Comparison of ENCODE assay signal across 8 cellular contexts in the genomic region with DNA sequence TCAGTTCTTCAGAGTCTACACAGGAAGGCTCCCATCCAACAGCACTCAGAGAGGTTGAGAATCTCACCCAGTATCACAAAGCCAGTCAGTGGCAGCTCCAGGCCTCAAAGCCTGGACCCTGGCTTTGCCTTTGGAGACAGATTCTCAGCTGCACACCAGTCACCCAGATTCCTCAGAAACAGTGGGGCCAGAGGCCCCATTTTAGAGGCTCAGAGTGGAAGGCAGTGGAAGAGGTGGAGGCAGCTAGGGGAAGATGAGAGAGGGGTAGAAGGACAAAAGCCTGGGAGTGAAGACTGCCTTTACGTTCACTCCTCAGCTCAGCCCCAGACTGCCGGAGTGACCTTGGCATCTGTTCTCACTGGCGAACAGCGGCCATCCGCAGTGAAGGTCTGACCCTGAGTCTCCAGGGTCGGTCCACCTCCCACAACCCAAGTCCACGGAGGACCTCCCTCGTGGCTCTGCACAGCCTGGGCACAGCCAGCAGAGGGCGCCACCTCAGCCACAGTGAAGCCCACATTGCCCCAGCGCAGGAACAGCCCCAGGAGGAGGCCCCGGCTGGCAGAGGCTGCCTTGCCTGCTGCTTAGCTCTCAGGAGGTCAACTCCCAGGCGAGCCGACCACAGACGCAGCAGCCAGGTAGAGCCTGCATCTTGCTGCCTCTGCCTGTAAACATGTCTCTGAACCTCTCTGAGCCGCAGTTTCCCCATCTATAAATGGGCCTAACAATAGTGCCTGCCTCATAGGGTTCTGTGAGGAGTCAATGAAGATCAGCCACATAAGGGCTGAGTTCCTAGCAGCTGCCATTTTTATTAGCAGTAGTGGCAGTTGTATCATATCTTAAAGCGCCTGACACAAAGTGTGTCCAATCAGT. TPM values are rescaled to one million over a fixed set of nuclear protein-coding genes. Genes with fewer than 3 reads are reported as not detected.
DNase-seq lines count a peak whose midpoint lies in the region; ATAC-seq and TF ChIP-seq lines count a peak whose summit lies in the region.

No MANE protein-coding gene starts in this region.

- CTCF ChIA-PET in SK-N-SH (lab: Yijun Ruan, JAX) = interaction anchor here (0.6 to 4.6 kb wide), 45 partner anchors 10 to 1807 kb away, joined by 3 to 44 read pairs (median 4); a partner anchor contains a TSS

- H3K27me3 ChIP-seq in SK-N-SH (ENCODE audit: insufficient read depth) = no peaks in the 10 kb centered on the region

- WGBS in SK-N-SH (ENCODE audit: low lambda C conversion rate) = 73% methylated on average over 10 of the region's 16 CpGs

- no peak for TF ChIP-seq EP300 in SK-N-SH (IDR thresholded peaks at IDR 0.05; ENCODE audit: borderline replicate concordance in 1 of 2, low read depth in 1 of 2, low read length in 1 of 2)

- H3F3A ChIP-seq in SK-N-SH (replicated peaks; ENCODE audit: insufficient read depth) = peaks cover 4% of the 10 kb centered on the region

- DNase-seq in D341Med (ENCODE audit: low spot score) = peak; percentile 83
- DNase-seq in SK-N-SH = peak; percentile 87
- peak; percentile 67 for DNase-seq in astrocyte of the hippocampus (ENCODE audit: low read depth, low spot score)
- DNase-seq in stimulated activated CD4-positive, alpha-beta T cell treated with anti-CD3 and anti-CD28 coated beads, Interleukin-4, amount 100 ng/mL, for 24 hours = peak; percentile 58
- DNase-seq in inferior parietal cortex (ENCODE audit: extremely low spot score) = no peak

- no peaks in the 10 kb centered on the region for H3K9me3 ChIP-seq in SK-N-SH
- no peaks in the 10 kb centered on the region for H3K9me3 ChIP-seq in iPS-18c (ENCODE audit: control insufficient read depth, insufficient read depth, low read length)

- H3K9ac ChIP-seq in SK-N-SH = no peak overlapping the region

- peak; percentile 56 for ATAC-seq in HG03520 (IDR thresholded peaks at IDR 0.05; ENCODE audit: unreplicated experiment)
- ATAC-seq in HG02938 (IDR thresholded peaks at IDR 0.05; ENCODE audit: unreplicated experiment) = no peak

- TF ChIP-seq CTCF in SK-N-SH (IDR thresholded peaks at IDR 0.05) = peak; percentile 82

- H2AFZ ChIP-seq in SK-N-SH (ENCODE audit: low read depth) = no peak overlapping the region

- H3K4me3 ChIP-seq in SK-N-SH (ENCODE audit: low read depth in 2 of 2, low read length in 1 of 2) (no peak overlapping the region; a peak in 1 of 4 replicates), iPS-18c (ENCODE audit: insufficient read depth, low read depth, low read length) (peak overlapping the region; percentile 28)

- no peaks in the 10 kb centered on the region for H3K79me2 ChIP-seq in SK-N-SH (ENCODE audit: insufficient read depth)

- POLR2A ChIA-PET in SK-N-SH (lab: Yijun Ruan, JAX) = no interaction called here

- H4K20me1 ChIP-seq in SK-N-SH (ENCODE audit: insufficient read depth) = no peaks in the 10 kb centered on the region

- no peak overlapping the region for H3K4me2 ChIP-seq in SK-N-SH

- H3K27ac ChIP-seq in SK-N-SH (ENCODE audit: low read depth in 2 of 2, low read length in 1 of 2) = no peak overlapping the region

- TF ChIP-seq RAD21 in SK-N-SH (IDR thresholded peaks at IDR 0.05; ENCODE audit: low read length) = peak; percentile 57

- no peaks in the 10 kb centered on the region for H3K36me3 ChIP-seq in SK-N-SH (replicated peaks in 1 of 2; ENCODE audit: control insufficient read depth in 1 of 2, insufficient read depth in 2 of 2, low read length in 1 of 2)

- no peaks in the 10 kb centered on the region for H3K9me2 ChIP-seq in SK-N-SH

- H3K4me1 ChIP-seq in SK-N-SH (ENCODE audit: control insufficient read depth in 1 of 2, insufficient read depth in 2 of 2, low read depth in 1 of 2, low read length in 1 of 2) = peaks cover 0 to 21% of the 10 kb centered on the region in 2 experiments; a peak in 1 of 4 replicates

TF ChIP-seq in SK-N-SH, 30 proteins besides CTCF, POLR2A, EP300 and RAD21:
- TF ChIP-seq, protein P1, sequence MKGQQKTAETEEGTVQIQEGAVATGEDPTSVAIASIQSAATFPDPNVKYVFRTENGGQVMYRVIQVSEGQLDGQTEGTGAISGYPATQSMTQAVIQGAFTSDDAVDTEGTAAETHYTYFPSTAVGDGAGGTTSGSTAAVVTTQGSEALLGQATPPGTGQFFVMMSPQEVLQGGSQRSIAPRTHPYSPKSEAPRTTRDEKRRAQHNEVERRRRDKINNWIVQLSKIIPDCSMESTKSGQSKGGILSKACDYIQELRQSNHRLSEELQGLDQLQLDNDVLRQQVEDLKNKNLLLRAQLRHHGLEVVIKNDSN (IDR thresholded peaks at IDR 0.05; ENCODE audit: borderline replicate concordance, low read depth) = no peak
- TF ChIP-seq, protein P2, sequence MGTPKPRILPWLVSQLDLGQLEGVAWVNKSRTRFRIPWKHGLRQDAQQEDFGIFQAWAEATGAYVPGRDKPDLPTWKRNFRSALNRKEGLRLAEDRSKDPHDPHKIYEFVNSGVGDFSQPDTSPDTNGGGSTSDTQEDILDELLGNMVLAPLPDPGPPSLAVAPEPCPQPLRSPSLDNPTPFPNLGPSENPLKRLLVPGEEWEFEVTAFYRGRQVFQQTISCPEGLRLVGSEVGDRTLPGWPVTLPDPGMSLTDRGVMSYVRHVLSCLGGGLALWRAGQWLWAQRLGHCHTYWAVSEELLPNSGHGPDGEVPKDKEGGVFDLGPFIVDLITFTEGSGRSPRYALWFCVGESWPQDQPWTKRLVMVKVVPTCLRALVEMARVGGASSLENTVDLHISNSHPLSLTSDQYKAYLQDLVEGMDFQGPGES (IDR thresholded peaks at IDR 0.05; ENCODE audit: low read depth, low read length) = no peak
- TF ChIP-seq SMC3 (IDR thresholded peaks at IDR 0.05; ENCODE audit: low read depth, low read length) (peak; percentile 71), MXI1 (IDR thresholded peaks at IDR 0.05; ENCODE audit: low read depth, low read length) (no peak)

RNA-seq across cellular contexts. Expression of a gene that starts 5.9 kb away (rescaled TPM):
- 0.59 and 0.94 TPM in 2 replicates for polyA plus RNA-seq in SK-N-SH (2012; rRNA removed)
- polyA plus RNA-seq in SK-N-SH (2012; cell fraction: cytosol; rRNA removed) = 0.66 and 1.00 TPM in 2 replicates
- 2.2 and 2.5 TPM in 2 replicates for polyA plus RNA-seq in SK-N-SH (2012; cell fraction: nucleus; rRNA removed)

RNA-seq across cellular contexts. Expression of a gene that starts 9.7 kb away (rescaled TPM):
- polyA plus RNA-seq in SK-N-SH (2012; rRNA removed) = not detected in 2 replicates
- polyA plus RNA-seq in SK-N-SH (2012; cell fraction: cytosol; rRNA removed) = 0.01 and 0.14 TPM in 2 replicates
- 0.14 and 0.27 TPM in 2 replicates for polyA plus RNA-seq in SK-N-SH (2012; cell fraction: nucleus; rRNA removed)

RNA-seq across cellular contexts. Expression of a gene that starts 24.6 kb away (rescaled TPM):
- 54.5 and 66.6 TPM in 2 replicates for polyA plus RNA-seq in SK-N-SH (2012; rRNA removed)
- polyA plus RNA-seq in SK-N-SH (2012; cell fraction: cytosol; rRNA removed) = 26.6 and 45.6 TPM in 2 replicates
- 21.9 and 32.8 TPM in 2 replicates for polyA plus RNA-seq in SK-N-SH (2012; cell fraction: nucleus; rRNA removed)

RNA-seq across cellular contexts. Expression of a gene that starts 59.1 kb away (rescaled TPM):
- polyA plus RNA-seq in SK-N-SH (2012; rRNA removed) = 13.2 and 19.2 TPM in 2 replicates
- polyA plus RNA-seq in SK-N-SH (2012; cell fraction: cytosol; rRNA removed) = 16.3 and 16.6 TPM in 2 replicates
- 23.7 and 53.3 TPM in 2 replicates for polyA plus RNA-seq in SK-N-SH (2012; cell fraction: nucleus; rRNA removed)

RNA-seq across cellular contexts. Expression of a gene that starts 59.4 kb away (rescaled TPM):
- polyA plus RNA-seq in SK-N-SH (2012; rRNA removed) = 31.9 and 46.3 TPM in 2 replicates
- 41.7 and 41.8 TPM in 2 replicates for polyA plus RNA-seq in SK-N-SH (2012; cell fraction: cytosol; rRNA removed)
- 65.5 and 101 TPM in 2 replicates for polyA plus RNA-seq in SK-N-SH (2012; cell fraction: nucleus; rRNA removed)
